ENCODE assay signal across 21 cellular contexts in the genomic region with DNA sequence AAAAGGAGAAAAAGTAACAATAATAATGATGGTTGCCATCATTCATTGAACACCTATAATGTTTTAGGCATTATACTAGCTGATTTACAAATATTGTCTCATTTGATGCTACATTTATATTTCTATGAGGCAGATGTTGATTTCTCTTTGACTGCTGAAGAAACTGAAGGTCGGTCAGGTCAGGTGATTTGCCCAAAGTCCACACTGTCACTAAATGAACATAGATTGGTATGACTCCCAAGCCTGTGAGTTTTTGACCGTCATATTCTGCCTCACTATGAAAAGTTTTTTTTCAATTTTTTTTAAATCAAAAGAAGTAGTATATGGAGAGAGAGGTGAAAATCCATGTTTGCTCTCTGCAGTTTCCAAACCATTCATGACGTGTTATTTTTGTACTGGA. TPM values are rescaled to one million over a fixed set of nuclear protein-coding genes. Genes with fewer than 3 reads are reported as not detected.
A peak's percentile ranks its signal among the peaks of the same experiment; 100 is the strongest.
DNase-seq lines count a peak whose midpoint lies in the region; ATAC-seq, FAIRE-seq and TF ChIP-seq lines count a peak whose summit lies in the region.
"Had no signal": no experiment of that assay in that cellular context is flagged by ENCODE, and none has a peak within 500 bp of the region (broad histone marks: within the 10 kb centered on the region; RNA-seq: fewer than 3 reads in every experiment).

No MANE protein-coding gene starts in this region.

- CTCF ChIA-PET in HepG2 (lab: Yijun Ruan, JAX; ENCODE audit: low intra/inter-chr PET ratio, low total read pairs), result no interaction called here

- TF ChIP-seq POLR2A in HepG2 (IDR thresholded peaks at IDR 0.05; ENCODE audit: insufficient read depth in 1 of 2, low read depth in 2 of 2, low read length in 2 of 2) (no peak), right lobe of liver (IDR thresholded peaks at IDR 0.05) (no peak), spleen (IDR thresholded peaks at IDR 0.05) (no peak)

- no peak overlapping the region for H3K4me3 ChIP-seq in liver (ENCODE audit: low read depth in 1 of 3, low read length in 3 of 3)
- no peak overlapping the region for H3K4me3 ChIP-seq in HepG2 (replicated peaks in 1 of 3; ENCODE audit: insufficient read depth in 1 of 3, low read depth in 2 of 3, low read length in 3 of 3)
- no peak overlapping the region for H3K4me3 ChIP-seq in right lobe of liver
- no peak overlapping the region for H3K4me3 ChIP-seq in spleen
- H3K4me3 ChIP-seq: A549; BLaER1 treated with 17β-estradiol and CSF1 and Interleukin-3, amounts not matched to agents 10 nM and 100 nM; GM12878 had no signal

- H3K79me2 ChIP-seq in HepG2 (ENCODE audit: insufficient read depth, low read length), result no peaks in the 10 kb centered on the region

- H3K36me3 Mint-ChIP-seq in naive thymus-derived CD8-positive, alpha-beta T cell, result peaks cover 3 to 23% (median 10%) of the 10 kb centered on the region in 3 donors

- no peaks in the 10 kb centered on the region for H3K27me3 Mint-ChIP-seq in naive thymus-derived CD8-positive, alpha-beta T cell
- H3K27me3 Mint-ChIP-seq: B cell; CD4-positive, alpha-beta T cell had no signal

- H3K36me3 ChIP-seq in liver (ENCODE audit: control insufficient read depth in 4 of 4, insufficient read depth in 3 of 4, low read depth in 1 of 4, low read length in 3 of 4) (no peaks in the 10 kb centered on the region), HepG2 (replicated peaks in 1 of 2; ENCODE audit: control insufficient read depth in 1 of 2, insufficient read depth in 2 of 2, low read length in 2 of 2) (no peaks in the 10 kb centered on the region), right lobe of liver (no peaks in the 10 kb centered on the region), spleen (peaks cover 0 to 15% (median 0%) of the 10 kb centered on the region in 6 donors)
- H3K36me3 ChIP-seq: BLaER1 treated with 17β-estradiol and CSF1 and Interleukin-3, amounts not matched to agents 10 nM and 100 nM had no signal

- H3K4me3 Mint-ChIP-seq in naive thymus-derived CD8-positive, alpha-beta T cell, result no peak overlapping the region
- H3K4me3 Mint-ChIP-seq: B cell; CD4-positive, alpha-beta T cell; CD8-positive, alpha-beta T cell had no signal

- POLR2A ChIA-PET in HepG2 (lab: Yijun Ruan, JAX), result no interaction called here
- POLR2A ChIA-PET in naive thymus-derived CD8-positive, alpha-beta T cell (lab: Charles Lee), result no interaction called here

- H3K27ac ChIP-seq in liver (ENCODE audit: low read depth in 1 of 2, low read length in 2 of 2) (no peak overlapping the region), HepG2 (ENCODE audit: extremely low read length, insufficient read depth, low read length) (no peak overlapping the region), right lobe of liver (no peak overlapping the region), spleen (no peak overlapping the region)
- H3K27ac ChIP-seq: 22Rv1; A549; BLaER1 treated with 17β-estradiol and CSF1 and Interleukin-3, amounts not matched to agents 10 nM and 100 nM; C4-2B had no signal

- in situ Hi-C loops in HepG2 (cut with HindIII; ENCODE audit: extremely low pct_ligation_motif_present, low pct_unique_long_range_greater_than_20kb), result loop anchor here (25.0 kb wide), 3 partner anchors 585 to 935 kb away; a partner anchor contains a TSS

- H3K9me3 ChIP-seq in liver (ENCODE audit: control insufficient read depth in 4 of 4, low read length in 3 of 4), result no peaks in the 10 kb centered on the region
- no peaks in the 10 kb centered on the region for H3K9me3 ChIP-seq in HepG2 (ENCODE audit: low read length)
- no peaks in the 10 kb centered on the region for H3K9me3 ChIP-seq in right lobe of liver
- no peaks in the 10 kb centered on the region for H3K9me3 ChIP-seq in spleen
- H3K9me3 ChIP-seq: A549, Caco-2 had no signal

- no peak overlapping the region for H2AFZ ChIP-seq in HepG2 (ENCODE audit: low read length)

- DNase-seq in HepG2 (ENCODE audit: low spot score) (no peak), GM18507 (ENCODE audit: extremely low spot score, insufficient read length, low read depth) (no peak), right lobe of liver (peak in 1 of 3 donors; percentile 47), NCI-H526 (lab: John Stamatoyannopoulos, UW) (no peak), spleen (no peak)
- no peak for DNase-seq in naive thymus-derived CD8-positive, alpha-beta T cell
- DNase-seq: AML-193; Caco-2; Calu3; CD4-positive, alpha-beta T cell; CD8-positive, alpha-beta T cell; DMS79 treated with DMSO at 0.1 percent for 48 hours; GDM1 had no signal

- TF ChIP-seq RAD21 in liver (IDR thresholded peaks at IDR 0.05) (no peak), HepG2 (CRISPR knock-in tag; IDR thresholded peaks at IDR 0.05) (no peak)

- no TSS peak for BruUV-seq in HepG2 (replicated peaks; lab: Mats Ljungman, UMichigan)

- H3K9me3 Mint-ChIP-seq in naive thymus-derived CD8-positive, alpha-beta T cell, result peaks cover 0 to 5% (median 0%) of the 10 kb centered on the region in 9 donors
- H3K9me3 Mint-ChIP-seq: CD4-positive, alpha-beta T cell; CD8-positive, alpha-beta T cell had no signal

- intact Hi-C loops in HepG2 (cut with micrococcal nuclease; ENCODE audit: unreplicated experiment) (loop anchor here (1.0 to 10.0 kb wide), 2 partner anchors 577 to 946 kb away; a partner anchor contains a TSS), right lobe of liver (cut with DNase I) (no loop called here), spleen (cut with DNase I; ENCODE audit: low total_unique reads) (loop anchor here (5.0 kb wide), 1 partner anchor 775 kb away; no protein-coding TSS in a partner anchor)

- FAIRE-seq in HepG2 (lab: Jason Lieb, UNC), result no peak
- FAIRE-seq in GM18507 (lab: Jason Lieb, UNC), result peak; percentile 33
- FAIRE-seq: D721Med, GM12878 had no signal

- H3K9ac ChIP-seq in liver (ENCODE audit: low read depth in 1 of 2, low read length in 2 of 2), result no peak overlapping the region
- H3K9ac ChIP-seq in HepG2 (ENCODE audit: insufficient read depth, low read depth, low read length), result no peak overlapping the region
- H3K9ac ChIP-seq: BLaER1 treated with 17β-estradiol and CSF1 and Interleukin-3, amounts not matched to agents 10 nM and 100 nM had no signal

- H3K4me1 Mint-ChIP-seq in naive thymus-derived CD8-positive, alpha-beta T cell, result no peaks in the 10 kb centered on the region

- TF ChIP-seq CTCF in liver (IDR thresholded peaks at IDR 0.05; ENCODE audit: low read depth, low read length, missing input control) (no peak), HepG2 (CRISPR knock-in tag; IDR thresholded peaks at IDR 0.05) (no peak), right lobe of liver (IDR thresholded peaks at IDR 0.05) (no peak), spleen (IDR thresholded peaks at IDR 0.05 in 8 of 11, conservative IDR thresholded peaks at IDR 0.05 in 3 of 11) (no peak)

- no peak for ATAC-seq in HepG2
- peak; percentile 60 to 85 (median 78) for ATAC-seq in right lobe of liver
- ATAC-seq in naive thymus-derived CD8-positive, alpha-beta T cell, result no peak
- ATAC-seq: A549; CD8-positive, alpha-beta T cell; GM12878 had no signal

- no peaks in the 10 kb centered on the region for H3K27me3 ChIP-seq in liver (ENCODE audit: control insufficient read depth in 4 of 4, insufficient read depth in 4 of 4, low read length in 3 of 4)
- H3K27me3 ChIP-seq in HepG2 (ENCODE audit: control insufficient read depth in 1 of 2, insufficient read depth in 2 of 2, low read length in 2 of 2), result no peaks in the 10 kb centered on the region
- H3K27me3 ChIP-seq in right lobe of liver, result no peaks in the 10 kb centered on the region
- H3K27me3 ChIP-seq in spleen (replicated peaks in 1 of 7), result no peaks in the 10 kb centered on the region
- H3K27me3 ChIP-seq: BLaER1 treated with 17β-estradiol and CSF1 and Interleukin-3, amounts not matched to agents 10 nM and 100 nM had no signal

- H3K4me2 ChIP-seq in HepG2 (ENCODE audit: low read depth, low read length), result no peak overlapping the region
- H3K4me2 ChIP-seq: A549; BLaER1 treated with 17β-estradiol and CSF1 and Interleukin-3, amounts not matched to agents 10 nM and 100 nM had no signal

- H4K20me1 ChIP-seq in HepG2 (ENCODE audit: insufficient read depth, low read length), result no peaks in the 10 kb centered on the region
- H4K20me1 ChIP-seq: BLaER1 treated with 17β-estradiol and CSF1 and Interleukin-3, amounts not matched to agents 10 nM and 100 nM had no signal

- no peak overlapping the region for H3K27ac Mint-ChIP-seq in naive thymus-derived CD8-positive, alpha-beta T cell
- H3K27ac Mint-ChIP-seq: B cell; CD4-positive, alpha-beta T cell; CD8-positive, alpha-beta T cell had no signal

- 53% methylated on average over 3 of the region's 3 CpGs for WGBS in liver
- 72% methylated on average over 3 of the region's 3 CpGs for WGBS in HepG2 (ENCODE audit: low lambda C conversion rate)
- 47% methylated on average over 3 of the region's 3 CpGs for WGBS in right lobe of liver (ENCODE audit: insufficient coverage, low coverage, low lambda C conversion rate, missing lambda C conversion rate)
- WGBS in spleen, 5 donors, result 78 to 97% (median 93%) methylated on average over 3 of the region's 3 CpGs

- no peak for TF ChIP-seq EP300 in HepG2 (IDR thresholded peaks at IDR 0.05; ENCODE audit: low read depth in 2 of 2, low read length in 2 of 2)
- no peak for TF ChIP-seq EP300 in HepG2 (CRISPR knock-in tag; IDR thresholded peaks at IDR 0.05; ENCODE audit: borderline replicate concordance)

- H3K4me1 ChIP-seq in liver (ENCODE audit: control insufficient read depth in 4 of 4, insufficient read depth in 4 of 4, low read length in 3 of 4) (no peaks in the 10 kb centered on the region), HepG2 (ENCODE audit: insufficient read depth, low read length) (no peaks in the 10 kb centered on the region), right lobe of liver (no peaks in the 10 kb centered on the region), spleen (peaks cover 0 to 6% (median 0%) of the 10 kb centered on the region in 6 donors)
- H3K4me1 ChIP-seq: A549 had no signal

RNA-seq across cellular contexts. Expression of a gene that starts 10.8 kb away (rescaled TPM):
- total RNA-seq in liver (1 to 10 TPM; 2.6 to 3.3 TPM), HepG2 (2016; rRNA removed; fragmentation: Illumina TruSeq; extraction: Trizol) (6.3 and 9.3 TPM in 2 replicates), right lobe of liver (1 to 10 TPM; 1.8 to 5.3 (median 4.2) TPM), spleen (10 to 100 TPM in 4 of 7 donors, 1 to 10 TPM in 3; 6.7 to 13.9 (median 10.6) TPM)
- polyA plus RNA-seq in liver (1 to 10 TPM; 1.2 to 2.3 TPM), HepG2 (2011; rRNA removed) (3.0 and 3.3 TPM in 2 replicates), spleen (1 to 10 TPM; 1.7 to 1.9 (median 1.9) TPM)
- 1.7 and 2.3 TPM in 2 replicates for total RNA-seq in HepG2 (2016; cell fraction: cytosol; rRNA removed; fragmentation: Illumina TruSeq; extraction: Trizol; ENCODE audit: low read depth)
- total RNA-seq in HepG2 (2016; cell fraction: insoluble cytoplasmic fraction; rRNA removed; fragmentation: Illumina TruSeq; extraction: Trizol), result 6.4 and 9.9 TPM in 2 replicates
- total RNA-seq in HepG2 (2016; cell fraction: membrane; rRNA removed; fragmentation: Illumina TruSeq; extraction: Trizol), result 2.5 and 3.0 TPM in 2 replicates
- 10.3 and 12.2 TPM in 2 replicates for total RNA-seq in HepG2 (2016; cell fraction: nucleus; rRNA removed; fragmentation: Illumina TruSeq; extraction: Trizol)
- polyA plus RNA-seq in HepG2 (2011; cell fraction: cytosol; rRNA removed), result 2.1 and 4.8 TPM in 2 replicates
- polyA plus RNA-seq in HepG2 (2011; cell fraction: nucleus; rRNA removed), result 3.3 and 5.3 TPM in 2 replicates
- 1.5 and 1.7 TPM in 2 replicates for polyA plus RNA-seq in HepG2 (2012)
- 0.44 and 0.79 TPM in 2 replicates for polyA plus RNA-seq in HepG2 (2016; cell fraction: cytosol; fragmentation: Illumina TruSeq; extraction: Trizol; ENCODE audit: low read depth)
- polyA plus RNA-seq in HepG2 (2016; cell fraction: insoluble cytoplasmic fraction; fragmentation: Illumina TruSeq; extraction: Trizol; ENCODE audit: low read depth), result 2.6 and 3.3 TPM in 2 replicates
- polyA plus RNA-seq in HepG2 (2016; cell fraction: membrane; fragmentation: Illumina TruSeq; extraction: Trizol; ENCODE audit: low read depth), result 1.2 and 1.4 TPM in 2 replicates
- polyA plus RNA-seq in HepG2 (2016; cell fraction: nucleus; fragmentation: Illumina TruSeq; extraction: Trizol; ENCODE audit: insufficient read depth, low read depth), result 8.3 and 8.8 TPM in 2 replicates
- 39.2 and 125 TPM in 2 replicates for polyA minus RNA-seq in HepG2 (2011; rRNA and poly(A)+ RNA removed; ENCODE audit: low replicate concordance)
- polyA minus RNA-seq in HepG2 (2011; cell fraction: cytosol; rRNA and poly(A)+ RNA removed), result 4.3 and 5.7 TPM in 2 replicates
- 11.5 and 12.1 TPM in 2 replicates for polyA minus RNA-seq in HepG2 (2011; cell fraction: nucleus; rRNA and poly(A)+ RNA removed)
- 10 to 100 TPM; 16.1 TPM for total RNA-seq in naive thymus-derived CD8-positive, alpha-beta T cell
- polyA plus RNA-seq in naive thymus-derived CD8-positive, alpha-beta T cell, result 1 to 10 TPM in 2 of 3 donors, under 1 TPM in 1; 0.11 to 2.3 (median 1.1) TPM

Comparison
In these comparisons a context has a peak if more than half of its experiments do, and no peak if none do; other contexts are left out.
1. ATAC-seq: peak in right lobe of liver (4 of 4); none in HepG2 (single experiment) and naive thymus-derived CD8-positive, alpha-beta T cell (0 of 2).
2. intact Hi-C loops: an anchor here in HepG2 (1.0 to 10.0 kb wide) and spleen (5.0 kb wide); none called in right lobe of liver.